10 cellular contexts compared by ENCODE assay signal in the genomic region with DNA sequence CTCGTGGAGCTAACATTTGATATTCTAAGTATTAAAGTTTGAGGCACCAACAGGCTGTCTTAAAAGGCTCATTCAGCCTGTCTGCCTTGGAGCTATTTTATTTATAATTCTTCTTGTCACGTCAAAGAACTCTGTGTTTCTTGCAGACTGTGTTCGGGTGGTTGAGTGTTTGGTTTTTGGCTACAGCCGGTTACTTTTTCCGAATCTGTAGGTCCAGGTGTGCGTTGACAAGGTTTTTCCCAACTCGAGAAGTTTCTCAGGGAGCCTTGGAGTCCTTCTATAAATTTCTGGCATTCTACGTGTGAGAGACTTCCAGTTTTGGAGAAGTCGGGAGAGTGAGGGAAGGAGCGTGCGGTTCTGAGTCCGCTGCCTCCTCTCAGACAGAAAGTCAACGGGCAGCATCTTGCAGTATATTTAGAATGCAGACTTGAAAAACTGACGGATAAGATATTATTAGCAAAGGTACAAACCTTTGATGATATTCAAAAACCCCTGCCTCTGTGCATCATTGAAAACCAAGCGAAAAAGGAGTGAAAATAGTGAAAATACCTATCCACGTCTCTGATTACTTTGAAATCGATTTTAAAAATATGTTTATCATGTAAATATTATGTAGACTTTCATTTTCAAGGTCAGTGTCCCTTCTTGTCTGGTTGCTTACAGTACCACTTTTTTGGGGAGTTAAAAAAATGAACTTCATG.
DNase-seq lines count a peak whose midpoint lies in the region; ATAC-seq and TF ChIP-seq lines count a peak whose summit lies in the region.
"Had no signal": no experiment of that assay in that cellular context is flagged by ENCODE, and none has a peak within 500 bp of the region (broad histone marks: within the 10 kb centered on the region; RNA-seq: fewer than 3 reads in every experiment).

No MANE protein-coding gene starts in this region.

- H3K27ac Mint-ChIP-seq in T-helper 17 cell = peak overlapping the region; percentile 61

- H3K9me3 ChIP-seq in T-helper 17 cell (ENCODE audit: control insufficient read depth, low read length, poor library complexity, severe bottlenecking) (no peaks in the 10 kb centered on the region), gastroesophageal sphincter (no peaks in the 10 kb centered on the region), skeletal muscle satellite cell (replicated peaks; ENCODE audit: low read length) (no peaks in the 10 kb centered on the region)

- peaks cover 38% of the 10 kb centered on the region for H3K4me1 Mint-ChIP-seq in T-helper 17 cell

- ATAC-seq in T-helper 17 cell (no peak), gastroesophageal sphincter (no peak), GM18511 (IDR thresholded peaks at IDR 0.05; ENCODE audit: unreplicated experiment) (no peak)
- ATAC-seq: natural killer cell had no signal

- no peak for TF ChIP-seq CTCF in gastroesophageal sphincter (IDR thresholded peaks at IDR 0.05)

- H3K36me3 Mint-ChIP-seq in T-helper 17 cell (ENCODE audit: low read depth) = peaks cover 2% of the 10 kb centered on the region
- H3K36me3 Mint-ChIP-seq: natural killer cell had no signal

- no peak for TF ChIP-seq EP300 in gastroesophageal sphincter (IDR thresholded peaks at IDR 0.05)

- DNase-seq in H4 (ENCODE audit: low spot score) (peak; percentile 31), T-helper 17 cell (no peak), amniotic stem cell (lab: John Stamatoyannopoulos, UW) (no peak), NCI-H1417 treated with DMSO at 0.1 percent for 48 hours (lab: John Stamatoyannopoulos, UW) (no peak), COR-L47 (lab: John Stamatoyannopoulos, UW) (no peak)
- DNase-seq: natural killer cell, NCI-H187 treated with DMSO at 0.1 percent for 48 hours had no signal

- peaks cover 0 to 7% of the 10 kb centered on the region in 2 donors for H3K36me3 ChIP-seq in gastroesophageal sphincter
- H3K36me3 ChIP-seq in skeletal muscle satellite cell (ENCODE audit: insufficient read depth, low read length) = no peaks in the 10 kb centered on the region

- H3K4me2 ChIP-seq in skeletal muscle satellite cell (ENCODE audit: low read length) = peak overlapping the region; percentile 86

- peak overlapping the region; percentile 6 to 34 for H3K4me3 ChIP-seq in gastroesophageal sphincter
- peak overlapping the region; percentile 68 for H3K4me3 ChIP-seq in skeletal muscle satellite cell (ENCODE audit: low read length)

- no peaks in the 10 kb centered on the region for H3K27me3 ChIP-seq in gastroesophageal sphincter
- H3K27me3 ChIP-seq in skeletal muscle satellite cell (ENCODE audit: control insufficient read depth, insufficient read depth, low read length) = no peaks in the 10 kb centered on the region

- no peak for TF ChIP-seq POLR2A in gastroesophageal sphincter (IDR thresholded peaks at IDR 0.05)

- H3K4me1 ChIP-seq in gastroesophageal sphincter (peaks cover 7 to 97% (median 60%) of the 10 kb centered on the region in 3 donors), skeletal muscle satellite cell (ENCODE audit: control insufficient read depth, insufficient read depth, low read length) (peaks cover 72% of the 10 kb centered on the region)

- WGBS in gastroesophageal sphincter (ENCODE audit: low coverage in 1 of 2), 2 donors = 9 to 20% methylated on average over 13 to 17 of the region's 17 CpGs

- H3K4me3 Mint-ChIP-seq in T-helper 17 cell = no peak overlapping the region
- H3K4me3 Mint-ChIP-seq: natural killer cell had no signal

- H3K27me3 Mint-ChIP-seq in T-helper 17 cell = no peaks in the 10 kb centered on the region

- H3K9ac ChIP-seq in skeletal muscle satellite cell (ENCODE audit: low read depth, low read length) = peak overlapping the region; percentile 95

- H3K27ac ChIP-seq in gastroesophageal sphincter = peak overlapping the region; percentile 98 to 100 (median 99)
